In the genomic region with DNA sequence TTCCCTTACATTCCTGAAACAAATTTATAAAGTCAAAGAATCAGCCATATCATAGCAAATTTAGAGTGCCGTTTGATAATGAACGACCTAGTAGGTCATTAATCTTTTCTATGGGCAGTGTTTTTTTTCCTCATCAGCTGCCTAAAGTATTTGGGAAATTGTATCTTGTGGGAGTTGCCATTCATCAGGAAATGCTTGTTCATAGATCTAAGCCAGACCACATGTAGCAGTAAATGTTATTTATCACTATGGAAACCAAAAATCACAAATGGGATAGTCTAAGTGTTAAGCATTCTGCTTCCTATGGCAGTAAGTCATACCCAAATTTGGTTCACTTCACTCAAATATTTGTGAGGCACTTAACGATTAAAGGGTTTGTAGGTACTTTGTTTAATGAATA, we compare ENCODE assay signal across 13 cellular contexts. TPM values are rescaled to one million over a fixed set of nuclear protein-coding genes. Genes with fewer than 3 reads are reported as not detected.
DNase-seq lines count a peak whose midpoint lies in the region; ATAC-seq, FAIRE-seq and TF ChIP-seq lines count a peak whose summit lies in the region.
"Had no signal": no experiment of that assay in that cellular context is flagged by ENCODE, and none has a peak within 500 bp of the region (broad histone marks: within the 10 kb centered on the region; RNA-seq: fewer than 3 reads in every experiment).

No MANE protein-coding gene starts in this region.

- intact Hi-C loops in CD4-positive, alpha-beta T cell (cut with DNase I, micrococcal nuclease) = loop anchor here (2.0 to 10.0 kb wide), 2 partner anchors 27 to 49 kb away; a partner anchor contains a TSS
- intact Hi-C loops in kidney (cut with DNase I) = no loop called here

- H3K36me3 Mint-ChIP-seq in CD4-positive, alpha-beta T cell (ENCODE audit: low read depth) = peaks cover 47% of the 10 kb centered on the region

- H3K27me3 Mint-ChIP-seq in CD4-positive, alpha-beta T cell = no peaks in the 10 kb centered on the region
- H3K27me3 Mint-ChIP-seq: T-cell had no signal

- peaks cover 79% of the 10 kb centered on the region for H3K4me1 Mint-ChIP-seq in CD4-positive, alpha-beta T cell (ENCODE audit: low read depth)

- peak; percentile 35 for ATAC-seq in CD4-positive, alpha-beta T cell (ENCODE audit: poor library complexity)
- ATAC-seq in HG03045 (IDR thresholded peaks at IDR 0.05; ENCODE audit: unreplicated experiment) = no peak
- ATAC-seq: psoas muscle had no signal

- no peak for DNase-seq in CD4-positive, alpha-beta T cell
- peak; percentile 75 for DNase-seq in LHCN-M2 (ENCODE audit: low read depth)
- peak; percentile 31 for DNase-seq in dedifferentiated amniotic fluid mesenchymal stem cell (ENCODE audit: extremely low spot score)
- DNase-seq in lung microvascular endothelial cell (ENCODE audit: low read depth in 2 of 2) = peak; percentile 70 to 92
- no peak for DNase-seq in NCI-H526 (lab: John Stamatoyannopoulos, UW)
- DNase-seq in kidney = no peak
- DNase-seq in SKM-1 (lab: John Stamatoyannopoulos, UW; ENCODE audit: unreplicated experiment) = no peak
- DNase-seq: activated CD8-positive, alpha-beta memory T cell treated with anti-CD3 and anti-CD28 coated beads, Interleukin-2, amount 50 U/mL, for 4 hours; colonic mucosa; NCI-H2029; psoas muscle; T-cell had no signal

- H3K9ac ChIP-seq in kidney (ENCODE audit: low read length in 2 of 2) = no peak overlapping the region

- H3K4me1 ChIP-seq in kidney (ENCODE audit: control insufficient read depth in 1 of 2, insufficient read depth in 1 of 2, low read depth in 1 of 2, low read length in 2 of 2) = peaks cover 0 to 2% of the 10 kb centered on the region in 2 donors
- H3K4me1 ChIP-seq: colonic mucosa had no signal

- H3K27ac ChIP-seq in CD4-positive, alpha-beta T cell (ENCODE audit: low read depth, low read length) = no peak overlapping the region
- no peak overlapping the region for H3K27ac ChIP-seq in kidney (ENCODE audit: low read depth in 2 of 2, low read length in 2 of 2)
- H3K27ac ChIP-seq: colonic mucosa had no signal

- H3K36me3 ChIP-seq in kidney (ENCODE audit: control insufficient read depth in 1 of 2, insufficient read depth in 2 of 2, low read length in 2 of 2) = no peaks in the 10 kb centered on the region
- H3K36me3 ChIP-seq: colonic mucosa had no signal

- no peak for TF ChIP-seq CTCF in CD4-positive, alpha-beta T cell (IDR thresholded peaks at IDR 0.05)
- no peak for TF ChIP-seq CTCF in kidney (IDR thresholded peaks at IDR 0.05; ENCODE audit: borderline replicate concordance, extremely low read depth, insufficient read depth)

- H3K4me3 Mint-ChIP-seq in CD4-positive, alpha-beta T cell = peak overlapping the region; percentile 14
- H3K4me3 Mint-ChIP-seq: T-cell had no signal

- H3K9me3 Mint-ChIP-seq in CD4-positive, alpha-beta T cell = no peaks in the 10 kb centered on the region
- H3K9me3 Mint-ChIP-seq: T-cell had no signal

- no peaks in the 10 kb centered on the region for H3K27me3 ChIP-seq in CD4-positive, alpha-beta T cell (ENCODE audit: control insufficient read depth, insufficient read depth, low read length)
- H3K27me3 ChIP-seq: colonic mucosa had no signal

- H3K27ac Mint-ChIP-seq in CD4-positive, alpha-beta T cell = peak overlapping the region; percentile 80
- H3K27ac Mint-ChIP-seq: T-cell had no signal

- POLR2A ChIA-PET in CD4-positive, alpha-beta T cell (lab: Charles Lee) = interaction anchor here (0.7 to 10.0 kb wide), 4 partner anchors 26 to 792 kb away, joined by 3 to 59 read pairs (median 3); no protein-coding TSS in a partner anchor

- no peaks in the 10 kb centered on the region for H3K9me3 ChIP-seq in CD4-positive, alpha-beta T cell (ENCODE audit: control insufficient read depth, low read length)
- no peaks in the 10 kb centered on the region for H3K9me3 ChIP-seq in kidney (ENCODE audit: control insufficient read depth in 1 of 2, low read length in 2 of 2)
- H3K9me3 ChIP-seq: colonic mucosa, psoas muscle had no signal

- no peak for FAIRE-seq in kidney (lab: Jason Lieb, UNC)

- no peak overlapping the region for H3K4me3 ChIP-seq in kidney (ENCODE audit: low read length in 2 of 2)
- H3K4me3 ChIP-seq: colonic mucosa, psoas muscle had no signal

- CTCF ChIA-PET in CD4-positive, alpha-beta T cell (lab: Charles Lee) = interaction anchor here (0.5 to 3.9 kb wide), 3 partner anchors 15 to 93 kb away, joined by 3 to 21 read pairs (median 3); no protein-coding TSS in a partner anchor

RNA-seq across cellular contexts. Expression of a gene that starts 52.9 kb away (rescaled TPM):
- total RNA-seq in CD4-positive, alpha-beta T cell = 10 to 100 TPM; 15.5 to 18.2 TPM
- 20.7 and 23.9 TPM in 2 replicates for total RNA-seq in LHCN-M2 (2014; rRNA removed)
- 11.7 TPM for polyA plus RNA-seq in LHCN-M2 (2012)
- total RNA-seq in lung microvascular endothelial cell = 7.3 and 9.8 TPM in 2 replicates
- 36.6 TPM for total RNA-seq in kidney
- 16.3 TPM for polyA plus RNA-seq in kidney (ENCODE audit: insufficient read depth, low read depth, low replicate concordance)

Comparison
In these comparisons a context has a peak if more than half of its experiments do, and no peak if none do; other contexts are left out.
1. DNase-seq: peak in LHCN-M2 (single experiment), dedifferentiated amniotic fluid mesenchymal stem cell (single experiment) and lung microvascular endothelial cell (2 of 2); none in CD4-positive, alpha-beta T cell (0 of 10), NCI-H526 (0 of 2), kidney (single experiment) and SKM-1 (single experiment).